In the genomic region with DNA sequence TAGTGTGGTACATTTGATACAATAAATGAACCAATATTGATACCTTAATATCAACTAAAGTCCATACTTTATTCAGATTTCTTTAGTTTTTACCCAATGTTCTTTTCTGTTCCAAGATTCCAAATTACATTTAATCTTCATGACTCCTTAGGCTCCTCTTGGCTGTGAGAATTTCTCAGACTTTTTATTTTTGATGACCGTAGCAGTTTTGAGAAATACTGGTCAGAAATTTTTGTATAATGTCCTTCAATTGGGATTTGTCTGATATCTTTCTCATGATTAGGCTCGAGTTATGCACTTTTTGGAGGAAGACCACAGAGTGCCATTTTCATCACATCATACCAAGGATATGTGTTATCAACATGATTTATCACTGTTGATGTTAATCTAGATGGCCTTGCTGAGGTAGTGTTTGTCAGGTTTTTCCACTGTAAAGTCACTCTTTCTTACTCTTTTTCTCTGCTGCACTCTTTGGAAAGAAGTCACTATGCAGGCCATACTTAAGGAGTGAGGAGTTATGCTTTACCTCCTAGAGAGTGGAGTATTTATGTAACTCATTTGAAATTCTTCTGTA, we compare ENCODE assay signal across 21 cellular contexts. TPM values are rescaled to one million over a fixed set of nuclear protein-coding genes. Genes with fewer than 3 reads are reported as not detected.
A peak's percentile ranks its signal among the peaks of the same experiment; 100 is the strongest.
DNase-seq lines count a peak whose midpoint lies in the region; ATAC-seq, FAIRE-seq and TF ChIP-seq lines count a peak whose summit lies in the region.
"Had no signal": no experiment of that assay in that cellular context is flagged by ENCODE, and none has a peak within 500 bp of the region (broad histone marks: within the 10 kb centered on the region; RNA-seq: fewer than 3 reads in every experiment).

No MANE protein-coding gene starts in this region.

- H4K20me1 ChIP-seq in HepG2 (ENCODE audit: insufficient read depth, low read length), result no peaks in the 10 kb centered on the region

- POLR2A ChIA-PET in HepG2 (lab: Yijun Ruan, JAX), result no interaction called here

- no peaks in the 10 kb centered on the region for H3K9me3 Mint-ChIP-seq in osteocyte (ENCODE audit: unreplicated experiment)
- H3K9me3 Mint-ChIP-seq: central memory CD8-positive, alpha-beta T cell had no signal

- no peaks in the 10 kb centered on the region for H3K27me3 Mint-ChIP-seq in osteocyte (ENCODE audit: unreplicated experiment)

- H3K27ac ChIP-seq in HepG2 (ENCODE audit: extremely low read length, insufficient read depth, low read length), result no peak overlapping the region
- H3K27ac ChIP-seq in right lobe of liver, result no peak overlapping the region
- H3K27ac ChIP-seq in urinary bladder (ENCODE audit: low read depth), result peak overlapping the region; percentile 23
- H3K27ac ChIP-seq: RWPE1 had no signal

- H3K4me1 ChIP-seq in HepG2 (ENCODE audit: insufficient read depth, low read length) (peaks cover 17% of the 10 kb centered on the region), right lobe of liver (no peaks in the 10 kb centered on the region), urinary bladder (ENCODE audit: insufficient read depth) (no peaks in the 10 kb centered on the region)

- H3K4me2 ChIP-seq in HepG2 (ENCODE audit: low read depth, low read length), result no peak overlapping the region

- TF ChIP-seq RAD21 in HepG2 (CRISPR knock-in tag; IDR thresholded peaks at IDR 0.05), result no peak

- H3K36me3 Mint-ChIP-seq in osteocyte (ENCODE audit: unreplicated experiment), result no peaks in the 10 kb centered on the region

- no peaks in the 10 kb centered on the region for H3K79me2 ChIP-seq in HepG2 (ENCODE audit: insufficient read depth, low read length)

- peak overlapping the region; percentile 3 for H3K27ac Mint-ChIP-seq in osteocyte (ENCODE audit: unreplicated experiment)
- H3K27ac Mint-ChIP-seq: naive thymus-derived CD4-positive, alpha-beta T cell had no signal

- TF ChIP-seq POLR2A in HepG2 (IDR thresholded peaks at IDR 0.05; ENCODE audit: insufficient read depth in 1 of 2, low read depth in 2 of 2, low read length in 2 of 2) (no peak), right lobe of liver (IDR thresholded peaks at IDR 0.05) (no peak)

- H3K4me3 Mint-ChIP-seq in osteocyte (ENCODE audit: unreplicated experiment), result no peak overlapping the region
- H3K4me3 Mint-ChIP-seq: central memory CD8-positive, alpha-beta T cell; naive thymus-derived CD4-positive, alpha-beta T cell had no signal

- no peak overlapping the region for H3K9ac ChIP-seq in HepG2 (ENCODE audit: insufficient read depth, low read depth, low read length)

- BruUV-seq in HepG2 (replicated peaks; lab: Mats Ljungman, UMichigan), result no TSS peak

- TF ChIP-seq CTCF in HepG2 (CRISPR knock-in tag; IDR thresholded peaks at IDR 0.05) (no peak), right lobe of liver (IDR thresholded peaks at IDR 0.05) (no peak), osteocyte (IDR thresholded peaks at IDR 0.05) (no peak)

- in situ Hi-C loops in HepG2 (cut with HindIII; ENCODE audit: extremely low pct_ligation_motif_present, low pct_unique_long_range_greater_than_20kb), result no loop called here

- H3K4me3 ChIP-seq in HepG2 (replicated peaks in 1 of 3; ENCODE audit: insufficient read depth in 1 of 3, low read depth in 2 of 3, low read length in 3 of 3) (no peak overlapping the region), right lobe of liver (no peak overlapping the region), urinary bladder (ENCODE audit: low read depth, low read length) (no peak overlapping the region)

- H3K36me3 ChIP-seq in HepG2 (replicated peaks in 1 of 2; ENCODE audit: control insufficient read depth in 1 of 2, insufficient read depth in 2 of 2, low read length in 2 of 2) (no peaks in the 10 kb centered on the region), right lobe of liver (no peaks in the 10 kb centered on the region), urinary bladder (ENCODE audit: insufficient read depth) (no peaks in the 10 kb centered on the region)

- DNase-seq in HepG2 (ENCODE audit: low spot score) (no peak), right lobe of liver (no peak), dermis blood vessel endothelial cell (peak; percentile 24), osteocyte (ENCODE audit: extremely low spot score, unreplicated experiment) (no peak), T-helper 9 cell (no peak), HuH-7 (ENCODE audit: low spot score) (no peak), NK-92 (lab: John Stamatoyannopoulos, UW; ENCODE audit: unreplicated experiment) (no peak)
- DNase-seq: activated CD4-positive, alpha-beta T cell treated with anti-CD3 and anti-CD28 coated beads, Interleukin-2, amount 50 U/mL, for 1 hour; activated CD8-positive, alpha-beta memory T cell treated with anti-CD3 and anti-CD28 coated beads, Interleukin-2, amount 50 U/mL, for 48 hours; C1 segment of cervical spinal cord; effector CD8-positive, alpha-beta T cell; naive thymus-derived CD4-positive, alpha-beta T cell; NCI-H1048; small intestine; stimulated activated CD4-positive, alpha-beta T cell treated with anti-CD3 and anti-CD28 coated beads, Interleukin-4, amount 100 ng/mL, for 24 hours; SW 1271 had no signal

- no peaks in the 10 kb centered on the region; a peak in 1 of 5 replicates for H3K27me3 ChIP-seq in HepG2 (ENCODE audit: control insufficient read depth in 1 of 2, insufficient read depth in 2 of 2, low read length in 2 of 2)
- no peaks in the 10 kb centered on the region for H3K27me3 ChIP-seq in right lobe of liver

- TF ChIP-seq EP300 in HepG2 (IDR thresholded peaks at IDR 0.05; ENCODE audit: low read depth in 2 of 2, low read length in 2 of 2) (no peak), HepG2 (CRISPR knock-in tag; IDR thresholded peaks at IDR 0.05; ENCODE audit: borderline replicate concordance) (no peak)

- ATAC-seq in HepG2, result no peak
- ATAC-seq in right lobe of liver, result no peak
- ATAC-seq: naive thymus-derived CD4-positive, alpha-beta T cell had no signal

- H3K9me3 ChIP-seq in HepG2 (ENCODE audit: low read length), result no peaks in the 10 kb centered on the region
- no peaks in the 10 kb centered on the region for H3K9me3 ChIP-seq in right lobe of liver

- H3K4me1 Mint-ChIP-seq in osteocyte (ENCODE audit: unreplicated experiment), result peaks cover 15% of the 10 kb centered on the region
- H3K4me1 Mint-ChIP-seq: central memory CD8-positive, alpha-beta T cell had no signal

- intact Hi-C loops in HepG2 (cut with micrococcal nuclease; ENCODE audit: unreplicated experiment), result no loop called here
- intact Hi-C loops in right lobe of liver (cut with DNase I), result no loop called here

- no peak for FAIRE-seq in HepG2 (lab: Jason Lieb, UNC)
- FAIRE-seq: G401.6, TTC549 had no signal

- WGBS in HepG2 (ENCODE audit: low lambda C conversion rate), result 47% methylated on average over 2 of the region's 2 CpGs
- WGBS in right lobe of liver (ENCODE audit: insufficient coverage, low coverage, low lambda C conversion rate, missing lambda C conversion rate), result 62% methylated on average over 2 of the region's 2 CpGs
- WGBS in urinary bladder, result 64% methylated on average over 2 of the region's 2 CpGs

- CTCF ChIA-PET in HepG2 (lab: Yijun Ruan, JAX; ENCODE audit: low intra/inter-chr PET ratio, low total read pairs), result no interaction called here

- H2AFZ ChIP-seq in HepG2 (ENCODE audit: low read length), result no peak overlapping the region

RNA-seq across cellular contexts. Expression of gene ENTPD1, which starts 12.9 kb away (rescaled TPM):
- total RNA-seq in HepG2 (2016; rRNA removed; fragmentation: Illumina TruSeq; extraction: Trizol) (0.03 and 0.07 TPM in 2 replicates), right lobe of liver (1 to 10 TPM; 1.8 to 4.7 (median 3.6) TPM), dermis blood vessel endothelial cell (32.2 and 54.4 TPM in 2 replicates), osteocyte (1.2 and 1.5 TPM in 2 replicates), urinary bladder (85.3 TPM)
- total RNA-seq in HepG2 (2016; cell fraction: cytosol; rRNA removed; fragmentation: Illumina TruSeq; extraction: Trizol; ENCODE audit: low read depth), result not detected in 2 replicates
- total RNA-seq in HepG2 (2016; cell fraction: insoluble cytoplasmic fraction; rRNA removed; fragmentation: Illumina TruSeq; extraction: Trizol), result 0.06 TPM in 1 of 2 replicates, not detected in the other
- not detected in 2 replicates for total RNA-seq in HepG2 (2016; cell fraction: membrane; rRNA removed; fragmentation: Illumina TruSeq; extraction: Trizol)
- total RNA-seq in HepG2 (2016; cell fraction: nucleus; rRNA removed; fragmentation: Illumina TruSeq; extraction: Trizol), result 0.56 TPM in 1 of 2 replicates, not detected in the other
- polyA plus RNA-seq in HepG2 (2011; rRNA removed) (0.03 and 0.07 TPM in 2 replicates), urinary bladder (53.8 TPM)
- polyA plus RNA-seq in HepG2 (2011; cell fraction: cytosol; rRNA removed), result 0.03 and 0.06 TPM in 2 replicates
- 0.21 and 0.45 TPM in 2 replicates for polyA plus RNA-seq in HepG2 (2011; cell fraction: nucleus; rRNA removed)
- 1.4 and 2.0 TPM in 2 replicates for polyA plus RNA-seq in HepG2 (2012)
- not detected in 2 replicates for polyA plus RNA-seq in HepG2 (2016; cell fraction: cytosol; fragmentation: Illumina TruSeq; extraction: Trizol; ENCODE audit: low read depth)
- polyA plus RNA-seq in HepG2 (2016; cell fraction: insoluble cytoplasmic fraction; fragmentation: Illumina TruSeq; extraction: Trizol; ENCODE audit: low read depth), result not detected in 2 replicates
- not detected in 2 replicates for polyA plus RNA-seq in HepG2 (2016; cell fraction: membrane; fragmentation: Illumina TruSeq; extraction: Trizol; ENCODE audit: low read depth)
- 0.21 TPM in 1 of 2 replicates, not detected in the other for polyA plus RNA-seq in HepG2 (2016; cell fraction: nucleus; fragmentation: Illumina TruSeq; extraction: Trizol; ENCODE audit: insufficient read depth, low read depth)
- 0.40 TPM in 1 of 2 replicates, not detected in the other for polyA minus RNA-seq in HepG2 (2011; rRNA and poly(A)+ RNA removed; ENCODE audit: low replicate concordance)
- not detected in 2 replicates for polyA minus RNA-seq in HepG2 (2011; cell fraction: cytosol; rRNA and poly(A)+ RNA removed)
- polyA minus RNA-seq in HepG2 (2011; cell fraction: nucleus; rRNA and poly(A)+ RNA removed), result 0.25 and 0.26 TPM in 2 replicates

RNA-seq across cellular contexts. Expression of gene TCTN3, which starts 49.3 kb away (rescaled TPM):
- total RNA-seq in HepG2 (2016; rRNA removed; fragmentation: Illumina TruSeq; extraction: Trizol) (42.2 and 60.0 TPM in 2 replicates), right lobe of liver (10 to 100 TPM; 15.5 to 24.3 (median 19.1) TPM), dermis blood vessel endothelial cell (34.2 and 63.0 TPM in 2 replicates), osteocyte (36.4 and 41.1 TPM in 2 replicates), urinary bladder (32.1 TPM)
- 7.7 and 8.3 TPM in 2 replicates for total RNA-seq in HepG2 (2016; cell fraction: cytosol; rRNA removed; fragmentation: Illumina TruSeq; extraction: Trizol; ENCODE audit: low read depth)
- 40.2 and 59.3 TPM in 2 replicates for total RNA-seq in HepG2 (2016; cell fraction: insoluble cytoplasmic fraction; rRNA removed; fragmentation: Illumina TruSeq; extraction: Trizol)
- 22.9 and 26.8 TPM in 2 replicates for total RNA-seq in HepG2 (2016; cell fraction: membrane; rRNA removed; fragmentation: Illumina TruSeq; extraction: Trizol)
- 56.0 and 68.7 TPM in 2 replicates for total RNA-seq in HepG2 (2016; cell fraction: nucleus; rRNA removed; fragmentation: Illumina TruSeq; extraction: Trizol)
- polyA plus RNA-seq in HepG2 (2011; rRNA removed) (39.3 and 53.3 TPM in 2 replicates), urinary bladder (27.5 TPM)
- polyA plus RNA-seq in HepG2 (2011; cell fraction: cytosol; rRNA removed), result 37.4 and 40.2 TPM in 2 replicates
- 23.9 and 27.6 TPM in 2 replicates for polyA plus RNA-seq in HepG2 (2011; cell fraction: nucleus; rRNA removed)
- polyA plus RNA-seq in HepG2 (2012), result 27.8 and 33.4 TPM in 2 replicates
- polyA plus RNA-seq in HepG2 (2016; cell fraction: cytosol; fragmentation: Illumina TruSeq; extraction: Trizol; ENCODE audit: low read depth), result 7.2 and 7.5 TPM in 2 replicates
- 36.4 and 37.1 TPM in 2 replicates for polyA plus RNA-seq in HepG2 (2016; cell fraction: insoluble cytoplasmic fraction; fragmentation: Illumina TruSeq; extraction: Trizol; ENCODE audit: low read depth)
- polyA plus RNA-seq in HepG2 (2016; cell fraction: membrane; fragmentation: Illumina TruSeq; extraction: Trizol; ENCODE audit: low read depth), result 15.5 and 17.6 TPM in 2 replicates
- polyA plus RNA-seq in HepG2 (2016; cell fraction: nucleus; fragmentation: Illumina TruSeq; extraction: Trizol; ENCODE audit: insufficient read depth, low read depth), result 65.4 and 68.8 TPM in 2 replicates
- polyA minus RNA-seq in HepG2 (2011; rRNA and poly(A)+ RNA removed; ENCODE audit: low replicate concordance), result 68.6 and 112 TPM in 2 replicates
- polyA minus RNA-seq in HepG2 (2011; cell fraction: cytosol; rRNA and poly(A)+ RNA removed), result 36.2 and 43.2 TPM in 2 replicates
- polyA minus RNA-seq in HepG2 (2011; cell fraction: nucleus; rRNA and poly(A)+ RNA removed), result 32.1 and 37.8 TPM in 2 replicates
